ENCODE assay signal across 1 cellular context in genomic region chr14:106844608-106845285, GRCh38.
TF ChIP-seq lines count a peak whose summit lies in the region.

No MANE protein-coding gene starts in this region.

TF ChIP-seq in GM12878, 131 proteins besides CTCF, POLR2A, EP300 and RAD21 (continued from another document and continues in another):
- no peak for TF ChIP-seq BCL3 (IDR thresholded peaks at IDR 0.05; ENCODE audit: borderline replicate concordance, insufficient read depth, low read depth, low read length, poor library complexity, severe bottlenecking)
- no peak for TF ChIP-seq TCF12 (IDR thresholded peaks at IDR 0.05; ENCODE audit: low read depth, low read length)
- TF ChIP-seq SUZ12 (IDR thresholded peaks at IDR 0.05; ENCODE audit: unreplicated experiment) = no peak
- no peak for TF ChIP-seq SMAD5 (IDR thresholded peaks at IDR 0.05; ENCODE audit: low read depth)
- TF ChIP-seq IRF4 (IDR thresholded peaks at IDR 0.05; ENCODE audit: low read depth, low read length) = 0 out of 2 replicates have a peak, but pooled peaks have one; percentile 24
- no peak for TF ChIP-seq CBX5 (IDR thresholded peaks at IDR 0.05; ENCODE audit: low read depth)
- TF ChIP-seq SREBF2 (IDR thresholded peaks at IDR 0.05; ENCODE audit: low read length) = no peak
- TF ChIP-seq RFX5 (IDR thresholded peaks at IDR 0.05; ENCODE audit: low read depth, low read length) = no peak
- TF ChIP-seq ZBTB11 (CRISPR knock-in tag; IDR thresholded peaks at IDR 0.05) = no peak
- TF ChIP-seq SMARCA5 (IDR thresholded peaks at IDR 0.05) = no peak
- TF ChIP-seq GABPA (IDR thresholded peaks at IDR 0.05; ENCODE audit: low read depth) = no peak
- TF ChIP-seq IRF5 (IDR thresholded peaks at IDR 0.05; ENCODE audit: borderline replicate concordance) = peak; percentile 73; the same call in 1 of the 2 replicates
- TF ChIP-seq MEF2A (IDR thresholded peaks at IDR 0.05; ENCODE audit: insufficient read depth, low read depth, low read length) = no peak
- TF ChIP-seq KLF5 (IDR thresholded peaks at IDR 0.05; ENCODE audit: partially characterized antibody) = no peak
- TF ChIP-seq, protein P1, sequence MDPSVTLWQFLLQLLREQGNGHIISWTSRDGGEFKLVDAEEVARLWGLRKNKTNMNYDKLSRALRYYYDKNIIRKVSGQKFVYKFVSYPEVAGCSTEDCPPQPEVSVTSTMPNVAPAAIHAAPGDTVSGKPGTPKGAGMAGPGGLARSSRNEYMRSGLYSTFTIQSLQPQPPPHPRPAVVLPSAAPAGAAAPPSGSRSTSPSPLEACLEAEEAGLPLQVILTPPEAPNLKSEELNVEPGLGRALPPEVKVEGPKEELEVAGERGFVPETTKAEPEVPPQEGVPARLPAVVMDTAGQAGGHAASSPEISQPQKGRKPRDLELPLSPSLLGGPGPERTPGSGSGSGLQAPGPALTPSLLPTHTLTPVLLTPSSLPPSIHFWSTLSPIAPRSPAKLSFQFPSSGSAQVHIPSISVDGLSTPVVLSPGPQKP (IDR thresholded peaks at IDR 0.05; ENCODE audit: low read depth, low read length) = no peak
- TF ChIP-seq POLR2AphosphoS2 (IDR thresholded peaks at IDR 0.05; ENCODE audit: low read depth, low read length) = peak; percentile 12; the same call in 1 of the 2 replicates
- TF ChIP-seq SRF (IDR thresholded peaks at IDR 0.05; ENCODE audit: low read depth in 2 of 2, low read length in 2 of 2) = no peak
- no peak for TF ChIP-seq NFXL1 (IDR thresholded peaks at IDR 0.05; ENCODE audit: borderline replicate concordance)
- peak; percentile 42; the same call in 1 of the 2 replicates for TF ChIP-seq MAX (IDR thresholded peaks at IDR 0.05; ENCODE audit: low read depth, low read length)
- peak; percentile 74 for TF ChIP-seq CREB1 (IDR thresholded peaks at IDR 0.05; ENCODE audit: low read depth)
- no peak for TF ChIP-seq ZSCAN29 (IDR thresholded peaks at IDR 0.05)
- no peak for TF ChIP-seq NR2C1 (IDR thresholded peaks at IDR 0.05)
- peak; percentile 63 for TF ChIP-seq MXI1 (IDR thresholded peaks at IDR 0.05; ENCODE audit: low read depth, low read length)
- no peak for TF ChIP-seq ZBED1 (IDR thresholded peaks at IDR 0.05; ENCODE audit: borderline replicate concordance)
- no peak for TF ChIP-seq SREBF1 (IDR thresholded peaks at IDR 0.05; ENCODE audit: low read length)
- peak; percentile 82 to 91 for TF ChIP-seq IKZF2 (IDR thresholded peaks at IDR 0.05)
- TF ChIP-seq ZZZ3 (IDR thresholded peaks at IDR 0.05; ENCODE audit: control insufficient read depth, insufficient read length, low read depth) = no peak
- TF ChIP-seq KDM1A (IDR thresholded peaks at IDR 0.05; ENCODE audit: borderline replicate concordance) = no peak
- peak; percentile 83 for TF ChIP-seq DPF2 (IDR thresholded peaks at IDR 0.05)
- TF ChIP-seq MLLT1 (IDR thresholded peaks at IDR 0.05) = peak; percentile 48; the same call in 1 of the 2 replicates
- TF ChIP-seq CBFB (IDR thresholded peaks at IDR 0.05; ENCODE audit: low read depth) = peak; percentile 68; the same call in 1 of the 2 replicates
- TF ChIP-seq ZNF592 (IDR thresholded peaks at IDR 0.05) = no peak
- TF ChIP-seq CUX1 (IDR thresholded peaks at IDR 0.05; ENCODE audit: insufficient replicate concordance, low read depth, low read length) = no peak
- peak; percentile 46; the same call in 1 of the 2 replicates for TF ChIP-seq POLR2AphosphoS5 (IDR thresholded peaks at IDR 0.05; ENCODE audit: low read length)
- no peak for TF ChIP-seq EZH2 (IDR thresholded peaks at IDR 0.05; ENCODE audit: borderline replicate concordance, control insufficient read depth, low read depth, low read length)
- no peak for TF ChIP-seq NFYA (IDR thresholded peaks at IDR 0.05; ENCODE audit: borderline replicate concordance, low read depth, low read length)
- TF ChIP-seq, protein P2, sequence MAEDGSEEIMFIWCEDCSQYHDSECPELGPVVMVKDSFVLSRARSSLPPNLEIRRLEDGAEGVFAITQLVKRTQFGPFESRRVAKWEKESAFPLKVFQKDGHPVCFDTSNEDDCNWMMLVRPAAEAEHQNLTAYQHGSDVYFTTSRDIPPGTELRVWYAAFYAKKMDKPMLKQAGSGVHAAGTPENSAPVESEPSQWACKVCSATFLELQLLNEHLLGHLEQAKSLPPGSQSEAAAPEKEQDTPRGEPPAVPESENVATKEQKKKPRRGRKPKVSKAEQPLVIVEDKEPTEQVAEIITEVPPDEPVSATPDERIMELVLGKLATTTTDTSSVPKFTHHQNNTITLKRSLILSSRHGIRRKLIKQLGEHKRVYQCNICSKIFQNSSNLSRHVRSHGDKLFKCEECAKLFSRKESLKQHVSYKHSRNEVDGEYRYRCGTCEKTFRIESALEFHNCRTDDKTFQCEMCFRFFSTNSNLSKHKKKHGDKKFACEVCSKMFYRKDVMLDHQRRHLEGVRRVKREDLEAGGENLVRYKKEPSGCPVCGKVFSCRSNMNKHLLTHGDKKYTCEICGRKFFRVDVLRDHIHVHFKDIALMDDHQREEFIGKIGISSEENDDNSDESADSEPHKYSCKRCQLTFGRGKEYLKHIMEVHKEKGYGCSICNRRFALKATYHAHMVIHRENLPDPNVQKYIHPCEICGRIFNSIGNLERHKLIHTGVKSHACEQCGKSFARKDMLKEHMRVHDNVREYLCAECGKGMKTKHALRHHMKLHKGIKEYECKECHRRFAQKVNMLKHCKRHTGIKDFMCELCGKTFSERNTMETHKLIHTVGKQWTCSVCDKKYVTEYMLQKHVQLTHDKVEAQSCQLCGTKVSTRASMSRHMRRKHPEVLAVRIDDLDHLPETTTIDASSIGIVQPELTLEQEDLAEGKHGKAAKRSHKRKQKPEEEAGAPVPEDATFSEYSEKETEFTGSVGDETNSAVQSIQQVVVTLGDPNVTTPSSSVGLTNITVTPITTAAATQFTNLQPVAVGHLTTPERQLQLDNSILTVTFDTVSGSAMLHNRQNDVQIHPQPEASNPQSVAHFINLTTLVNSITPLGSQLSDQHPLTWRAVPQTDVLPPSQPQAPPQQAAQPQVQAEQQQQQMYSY (CRISPR knock-in tag; IDR thresholded peaks at IDR 0.05) = no peak
